ENCODE assay signal across 8 cellular contexts in the genomic region with DNA sequence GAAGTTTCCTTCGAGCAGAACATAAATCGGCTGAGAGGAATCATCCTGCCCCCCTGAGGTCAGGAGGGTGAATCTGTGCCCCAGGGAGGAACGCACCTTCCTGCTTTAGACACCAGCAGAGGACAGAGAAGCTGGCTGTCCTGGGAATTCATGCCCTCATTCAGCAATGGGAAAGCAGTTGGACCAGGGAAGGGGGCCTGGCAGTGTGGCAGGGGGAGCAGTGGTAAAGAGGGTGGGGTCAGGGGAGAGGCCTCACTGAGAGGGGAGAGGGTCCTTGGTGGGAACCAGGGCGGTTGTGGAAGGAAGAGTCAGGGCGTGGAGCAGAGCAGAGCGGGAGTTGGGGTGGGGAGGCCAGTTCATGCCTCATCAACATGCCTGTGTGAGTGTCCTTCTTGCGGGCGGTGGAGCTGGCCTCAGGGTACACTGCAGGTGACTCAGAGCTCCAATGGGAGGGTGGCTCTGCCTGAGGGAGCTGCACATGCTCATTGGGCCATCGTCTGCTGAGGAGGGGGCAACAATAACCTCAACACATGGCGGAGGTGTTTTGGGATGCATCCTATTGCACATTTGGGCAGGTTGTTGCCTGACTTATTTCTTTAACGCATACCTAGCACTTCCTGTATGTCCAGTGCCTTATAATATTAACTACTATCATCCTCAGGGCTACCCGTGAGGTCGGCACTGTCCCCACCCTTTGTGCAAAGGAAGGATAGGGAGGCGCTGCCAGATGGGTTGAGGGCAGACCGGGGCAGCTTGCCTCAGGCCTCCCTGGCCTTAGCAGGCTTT. TPM values are rescaled to one million over a fixed set of nuclear protein-coding genes. Genes with fewer than 3 reads are reported as not detected.
A peak's percentile ranks its signal among the peaks of the same experiment; 100 is the strongest.
DNase-seq lines count a peak whose midpoint lies in the region; ATAC-seq and TF ChIP-seq lines count a peak whose summit lies in the region.

No MANE protein-coding gene starts in this region.

- RAD21 ChIA-PET in HCT116 (lab: Charles Lee; ENCODE audit: low non-redundant PET in 1 of 2, low total read pairs in 2 of 2, uncharacterized antibody in 2 of 2, unreplicated experiment in 2 of 2), result interaction anchor here (0.6 to 1.3 kb wide), 2 partner anchors 23 to 321 kb away, joined by 3 read pairs; a partner anchor contains a TSS

- no peaks in the 10 kb centered on the region for H3K9me3 Mint-ChIP-seq in activated CD4-positive, alpha-beta T cell treated with anti-CD3 and anti-CD28 coated beads for 36 hours (ENCODE audit: low read depth)

- TF ChIP-seq CTCF in HCT116 (IDR thresholded peaks at IDR 0.05 in 2 of 3, conservative IDR thresholded peaks at IDR 0.05 in 1 of 3; ENCODE audit: borderline replicate concordance in 1 of 3, insufficient read depth in 1 of 3, low read depth in 2 of 3, low read length in 2 of 3) (no peak), suprapubic skin (IDR thresholded peaks at IDR 0.05) (no peak)

- no peak overlapping the region for H2AFZ ChIP-seq in HCT116 (ENCODE audit: low read depth, low read length, poor library complexity, severe bottlenecking)

- H3K4me3 ChIP-seq in HCT116 (replicated peaks in 1 of 2; ENCODE audit: low read depth in 1 of 2, low read length in 2 of 2), result peak overlapping the region; percentile 15 to 53
- no peak overlapping the region for H3K4me3 ChIP-seq in suprapubic skin

- peak; percentile 16; the same call in 1 of the 2 replicates for TF ChIP-seq RAD21 in HCT116 (IDR thresholded peaks at IDR 0.05; ENCODE audit: low read depth)

- no peak overlapping the region for H3K27ac Mint-ChIP-seq in activated CD4-positive, alpha-beta T cell treated with anti-CD3 and anti-CD28 coated beads for 36 hours

- H3K27ac ChIP-seq in HCT116 (ENCODE audit: low read depth, low read length) (peak overlapping the region; percentile 90), angular gyrus (ENCODE audit: low read depth, low read length) (peak overlapping the region; percentile 51), suprapubic skin (peak overlapping the region; percentile 94)

- POLR2A ChIA-PET in HCT116 (lab: Charles Lee), result interaction anchor here (0.7 to 1.3 kb wide), 5 partner anchors 10 to 23 kb away, joined by 3 to 4 read pairs (median 4); a partner anchor contains a TSS
- POLR2A ChIA-PET in activated CD4-positive, alpha-beta T cell treated with anti-CD3 and anti-CD28 coated beads for 36 hours (lab: Charles Lee), result no interaction called here

- H4K20me1 ChIP-seq in HCT116 (ENCODE audit: insufficient read depth), result no peaks in the 10 kb centered on the region; the same call in 1 of the 2 replicates

- H3K36me3 ChIP-seq in HCT116 (ENCODE audit: control insufficient read depth in 1 of 2, insufficient read depth in 2 of 2, low read length in 2 of 2) (peaks cover 2 to 8% of the 10 kb centered on the region in 2 experiments; a peak in 2 of 4 replicates), suprapubic skin (peaks cover 13% of the 10 kb centered on the region)

- peak; percentile 85 for ATAC-seq in HCT116
- no peak for ATAC-seq in GM19324 (IDR thresholded peaks at IDR 0.05; ENCODE audit: low FRiP score, unreplicated experiment)
- no peak for ATAC-seq in activated CD4-positive, alpha-beta T cell treated with anti-CD3 and anti-CD28 coated beads for 36 hours

- no peak for TF ChIP-seq EP300 in suprapubic skin (IDR thresholded peaks at IDR 0.05)

- TF ChIP-seq POLR2A in HCT116 (IDR thresholded peaks at IDR 0.05; ENCODE audit: borderline replicate concordance, extremely low read depth, insufficient read depth, insufficient read length) (no peak), suprapubic skin (IDR thresholded peaks at IDR 0.05) (no peak)

- CTCF ChIA-PET in HCT116 (lab: Charles Lee), result interaction anchor here (0.6 to 1.6 kb wide), 4 partner anchors 34 to 572 kb away, joined by 3 to 5 read pairs (median 4); no protein-coding TSS in a partner anchor
- CTCF ChIA-PET in activated CD4-positive, alpha-beta T cell treated with anti-CD3 and anti-CD28 coated beads for 36 hours (lab: Charles Lee), result interaction anchor here (0.8 kb wide), 1 partner anchor 41 kb away, joined by 4 read pairs; no protein-coding TSS in a partner anchor

- peaks cover 29% of the 10 kb centered on the region for H3K36me3 Mint-ChIP-seq in activated CD4-positive, alpha-beta T cell treated with anti-CD3 and anti-CD28 coated beads for 36 hours (ENCODE audit: low read depth)

- whole genome bisulfite sequencing in suprapubic skin, result 31% methylated on average over 13 of the region's 15 CpGs

- H3K4me2 ChIP-seq in HCT116 (ENCODE audit: low read length), result peak overlapping the region; percentile 89

- H3K9ac ChIP-seq in HCT116 (ENCODE audit: low read length), result peak overlapping the region; percentile 74

- H3K4me3 Mint-ChIP-seq in activated CD4-positive, alpha-beta T cell treated with anti-CD3 and anti-CD28 coated beads for 36 hours, result no peak overlapping the region

- H3K4me1 ChIP-seq in HCT116 (ENCODE audit: control insufficient read depth in 1 of 2, insufficient read depth in 2 of 2, low read length in 2 of 2) (peaks cover 42 to 77% of the 10 kb centered on the region in 2 experiments), suprapubic skin (peaks cover 65% of the 10 kb centered on the region)

- peaks cover 66% of the 10 kb centered on the region for H3K4me1 Mint-ChIP-seq in activated CD4-positive, alpha-beta T cell treated with anti-CD3 and anti-CD28 coated beads for 36 hours

- no peaks in the 10 kb centered on the region for H3K9me2 ChIP-seq in HCT116 (ENCODE audit: insufficient read depth)

- intact Hi-C loops in HCT116 (cut with micrococcal nuclease) (loop anchor here (1.0 kb wide), 1 partner anchor 34 kb away; no protein-coding TSS in a partner anchor), head of caudate nucleus (cut with DNase I) (no loop called here)
- intact Hi-C loops in activated CD4-positive, alpha-beta T cell treated with anti-CD3 and anti-CD28 coated beads for 36 hours (cut with DNase I, micrococcal nuclease), result no loop called here

- peaks cover 99% of the 10 kb centered on the region for H3K79me2 ChIP-seq in HCT116 (ENCODE audit: insufficient read depth, low read length)

- no peaks in the 10 kb centered on the region for H3K27me3 Mint-ChIP-seq in activated CD4-positive, alpha-beta T cell treated with anti-CD3 and anti-CD28 coated beads for 36 hours

- DNase-seq in HCT116 (ENCODE audit: low read depth, low spot score), result peak; percentile 56
- peak; percentile 95 for DNase-seq in islet precursor cell
- DNase-seq in suprapubic skin (ENCODE audit: low spot score in 2 of 2), result no peak
- no peak for DNase-seq in effector CD8-positive, alpha-beta T cell (lab: John Stamatoyannopoulos, UW)
- DNase-seq in activated CD4-positive, alpha-beta T cell treated with anti-CD3 and anti-CD28 coated beads for 36 hours, result no peak
- no peak for DNase-seq in head of caudate nucleus

- no TSS peak for BruUV-seq in HCT116 (replicated peaks; lab: Mats Ljungman, UMichigan)

- no peaks in the 10 kb centered on the region for H3K27me3 ChIP-seq in HCT116 (ENCODE audit: insufficient read depth, low read length)
- no peaks in the 10 kb centered on the region for H3K27me3 ChIP-seq in suprapubic skin

- no peaks in the 10 kb centered on the region for H3K9me3 ChIP-seq in HCT116 (ENCODE audit: control insufficient read depth in 1 of 2, insufficient read depth in 1 of 2, low read depth in 1 of 2, low read length in 2 of 2)
- no peaks in the 10 kb centered on the region for H3K9me3 ChIP-seq in suprapubic skin

TF ChIP-seq in HCT116, 20 proteins besides CTCF, POLR2A, EP300 and RAD21:
- 0 out of 2 replicates have a peak, but pooled peaks have one; percentile 35 for TF ChIP-seq FOSL1 (IDR thresholded peaks at IDR 0.05; ENCODE audit: low read depth)
- no peak for TF ChIP-seq ZFX (IDR thresholded peaks at IDR 0.05)
- TF ChIP-seq SIN3A (IDR thresholded peaks at IDR 0.05; ENCODE audit: low read depth), result 0 out of 2 replicates have a peak, but pooled peaks have one; percentile 8
- peak; percentile 53; the same call in 1 of the 2 replicates for TF ChIP-seq SP1 (IDR thresholded peaks at IDR 0.05; ENCODE audit: low read depth)
- TF ChIP-seq JUND (IDR thresholded peaks at IDR 0.05), result peak; percentile 54; the same call in 1 of the 2 replicates
- TF ChIP-seq, protein P1, sequence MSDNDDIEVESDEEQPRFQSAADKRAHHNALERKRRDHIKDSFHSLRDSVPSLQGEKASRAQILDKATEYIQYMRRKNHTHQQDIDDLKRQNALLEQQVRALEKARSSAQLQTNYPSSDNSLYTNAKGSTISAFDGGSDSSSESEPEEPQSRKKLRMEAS (IDR thresholded peaks at IDR 0.05), result peak; percentile 66; the same call in 1 of the 2 replicates

RNA-seq across cellular contexts. Expression of a gene that starts 23.2 kb away (rescaled TPM):
- total RNA-seq in HCT116 (2021; ENCODE audit: unreplicated experiment), result 81.3 TPM
- 71.7 and 83.4 TPM in 2 replicates for polyA plus RNA-seq in HCT116 (2012)
- total RNA-seq in suprapubic skin, result 100 to 1,000 TPM in 1 of 4 donors, 10 to 100 TPM in 3; 59.8 to 163 (median 70.8) TPM
- total RNA-seq in activated CD4-positive, alpha-beta T cell treated with anti-CD3 and anti-CD28 coated beads for 36 hours, result 100 to 1,000 TPM in 1 of 2 experiments, 10 to 100 TPM in 1; 84.4 to 107 TPM

RNA-seq across cellular contexts. Expression of a gene that starts 35.0 kb away (rescaled TPM):
- total RNA-seq in HCT116 (2021; ENCODE audit: unreplicated experiment) (16.4 TPM), suprapubic skin (10 to 100 TPM; 12.3 to 29.7 (median 18.3) TPM)
- polyA plus RNA-seq in HCT116 (2012), result 7.5 and 8.8 TPM in 2 replicates
- 10 to 100 TPM; 14.1 to 15.2 TPM for total RNA-seq in activated CD4-positive, alpha-beta T cell treated with anti-CD3 and anti-CD28 coated beads for 36 hours

Comparison
In these comparisons a context has a peak if more than half of its experiments do, and no peak if none do; other contexts are left out.
1. DNase-seq: peak in HCT116 (single experiment) and islet precursor cell (single experiment); none in suprapubic skin (0 of 2), effector CD8-positive, alpha-beta T cell (single experiment), activated CD4-positive, alpha-beta T cell treated with anti-CD3 and anti-CD28 coated beads for 36 hours (single experiment) and head of caudate nucleus (0 of 42).
2. Peak in every context shown above with its lines, with median percentiles within 50 percentile points of each other: H3K27ac ChIP-seq.